Comparison of ENCODE assay signal across 16 cellular contexts in the genomic region with DNA sequence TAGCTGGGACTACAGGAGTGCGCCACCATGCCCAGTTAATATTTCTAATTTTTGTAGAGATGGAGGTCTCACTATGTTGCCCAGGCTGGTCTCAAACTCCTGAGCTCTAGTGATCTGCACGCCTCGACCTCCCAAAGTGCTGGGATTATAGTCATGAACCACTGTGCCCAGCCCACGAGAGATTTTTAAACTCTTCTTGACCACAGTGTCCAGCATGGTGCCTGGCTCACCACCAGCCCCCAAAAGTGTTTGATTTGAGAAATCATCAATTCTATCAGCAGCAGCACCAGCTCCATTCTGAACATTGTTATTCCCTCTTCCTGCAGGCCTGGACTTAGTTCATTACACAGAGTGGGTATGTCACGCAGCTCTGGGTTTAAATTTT. TPM values are rescaled to one million over a fixed set of nuclear protein-coding genes. Genes with fewer than 3 reads are reported as not detected.
DNase-seq lines count a peak whose midpoint lies in the region; ATAC-seq, FAIRE-seq and TF ChIP-seq lines count a peak whose summit lies in the region.
"Had no signal": no experiment of that assay in that cellular context is flagged by ENCODE, and none has a peak within 500 bp of the region (broad histone marks: within the 10 kb centered on the region; RNA-seq: fewer than 3 reads in every experiment).

No MANE protein-coding gene starts in this region.

- CTCF ChIA-PET in HepG2 (lab: Yijun Ruan, JAX; ENCODE audit: low intra/inter-chr PET ratio, low total read pairs): interaction anchor here (3.4 to 4.4 kb wide), 2 partner anchors 94 to 109 kb away, joined by 28 to 54 read pairs; no protein-coding TSS in a partner anchor

- DNase-seq in ELR (ENCODE audit: low read depth) (peak; percentile 28), astrocyte (ENCODE audit: low read depth) (no peak), HepG2 (ENCODE audit: low spot score) (no peak), NCI-H2107 (lab: John Stamatoyannopoulos, UW) (no peak), NCI-H2107 treated with DMSO at 0.1 percent for 48 hours (lab: John Stamatoyannopoulos, UW; ENCODE audit: unreplicated experiment) (no peak), DMS 273 treated with DMSO at 0.1 percent for 48 hours (lab: John Stamatoyannopoulos, UW) (no peak), immature natural killer cell (no peak)
- DNase-seq: activated CD4-positive, alpha-beta T cell treated with anti-CD3 and anti-CD28 coated beads for 48 hours; activated naive CD4-positive, alpha-beta T cell treated with anti-CD3 and anti-CD28 coated beads for 36 hours; DMS53; effector CD4-positive, alpha-beta T cell; Kasumi-1; NCI-H1436; stimulated activated CD4-positive, alpha-beta T cell treated with anti-CD3 and anti-CD28 coated beads, Interleukin-15, amount 100 ng/mL, for 24 hours had no signal

- no peak overlapping the region for H2AFZ ChIP-seq in astrocyte (ENCODE audit: low read depth, low read length)
- H2AFZ ChIP-seq in HepG2 (ENCODE audit: low read length): no peak overlapping the region

- H3K79me2 ChIP-seq in astrocyte (ENCODE audit: insufficient read depth, low read length): peaks cover 30% of the 10 kb centered on the region
- no peaks in the 10 kb centered on the region for H3K79me2 ChIP-seq in HepG2 (ENCODE audit: insufficient read depth, low read length)

- peaks cover 63% of the 10 kb centered on the region for H3K4me1 ChIP-seq in astrocyte (ENCODE audit: insufficient read depth, low read length)
- H3K4me1 ChIP-seq in HepG2 (ENCODE audit: insufficient read depth, low read length): peaks cover 98% of the 10 kb centered on the region
- peaks cover 12 to 51% (median 34%) of the 10 kb centered on the region in 3 donors for H3K4me1 ChIP-seq in skeletal muscle tissue (ENCODE audit: control insufficient read depth in 3 of 3, insufficient read depth in 3 of 3, low read length in 3 of 3)

- H3K27ac ChIP-seq in astrocyte (ENCODE audit: low read depth, low read length): peak overlapping the region; percentile 76
- H3K27ac ChIP-seq in HepG2 (ENCODE audit: extremely low read length, insufficient read depth, low read length): no peak overlapping the region
- peak overlapping the region; percentile 54 for H3K27ac ChIP-seq in skeletal muscle tissue (ENCODE audit: low read depth, low read length)

- H3K36me3 ChIP-seq in astrocyte (ENCODE audit: insufficient read depth, low read length) (peaks cover 3% of the 10 kb centered on the region), HepG2 (replicated peaks in 1 of 2; ENCODE audit: control insufficient read depth in 1 of 2, insufficient read depth in 2 of 2, low read length in 2 of 2) (no peaks in the 10 kb centered on the region), skeletal muscle tissue (ENCODE audit: control insufficient read depth in 3 of 3, insufficient read depth in 3 of 3, low read length in 3 of 3) (no peaks in the 10 kb centered on the region)

- TF ChIP-seq EP300 in HepG2 (IDR thresholded peaks at IDR 0.05; ENCODE audit: low read depth in 2 of 2, low read length in 2 of 2) (no peak), HepG2 (CRISPR knock-in tag; IDR thresholded peaks at IDR 0.05; ENCODE audit: borderline replicate concordance) (no peak)

- H3K9ac ChIP-seq in astrocyte (ENCODE audit: low read length): peak overlapping the region; percentile 48
- no peak overlapping the region for H3K9ac ChIP-seq in HepG2 (ENCODE audit: insufficient read depth, low read depth, low read length)
- no peak overlapping the region for H3K9ac ChIP-seq in skeletal muscle tissue (ENCODE audit: low read depth in 1 of 3, low read length in 3 of 3)

- POLR2A ChIA-PET in HepG2 (lab: Yijun Ruan, JAX): interaction anchor here (1.3 to 5.0 kb wide), 5 partner anchors 24 to 134 kb away, joined by 3 to 33 read pairs (median 6); a partner anchor contains a TSS

- no TSS peak for BruUV-seq in HepG2 (replicated peaks; lab: Mats Ljungman, UMichigan)

- ATAC-seq in HepG2: no peak

- TF ChIP-seq CTCF in astrocyte (IDR thresholded peaks at IDR 0.05; ENCODE audit: insufficient read depth, low read depth, low read length) (no peak), HepG2 (CRISPR knock-in tag; IDR thresholded peaks at IDR 0.05) (no peak)

- no peaks in the 10 kb centered on the region for H3K9me3 ChIP-seq in astrocyte (ENCODE audit: insufficient read depth, low read depth, low read length)
- no peaks in the 10 kb centered on the region for H3K9me3 ChIP-seq in HepG2 (ENCODE audit: low read length)
- no peaks in the 10 kb centered on the region for H3K9me3 ChIP-seq in skeletal muscle tissue (ENCODE audit: control insufficient read depth in 3 of 3, low read length in 3 of 3)
- H3K9me3 ChIP-seq: body of pancreas had no signal

- TF ChIP-seq RAD21 in HepG2 (CRISPR knock-in tag; IDR thresholded peaks at IDR 0.05): no peak

- H3K4me3 Mint-ChIP-seq in astrocyte (ENCODE audit: unreplicated experiment) (no peak overlapping the region), immature natural killer cell (no peak overlapping the region)
- H3K4me3 Mint-ChIP-seq: activated naive CD4-positive, alpha-beta T cell treated with anti-CD3 and anti-CD28 coated beads for 36 hours had no signal

- H3K36me3 Mint-ChIP-seq in astrocyte (ENCODE audit: low read depth, unreplicated experiment) (no peaks in the 10 kb centered on the region), immature natural killer cell (no peaks in the 10 kb centered on the region)

- H3K4me2 ChIP-seq in astrocyte (ENCODE audit: low read length) (peak overlapping the region; percentile 39), HepG2 (ENCODE audit: low read depth, low read length) (peak overlapping the region; percentile 85)

- H3K27me3 ChIP-seq in astrocyte (ENCODE audit: insufficient read depth, low read length) (no peaks in the 10 kb centered on the region), HepG2 (ENCODE audit: control insufficient read depth in 1 of 2, insufficient read depth in 2 of 2, low read length in 2 of 2) (no peaks in the 10 kb centered on the region), skeletal muscle tissue (ENCODE audit: control insufficient read depth in 3 of 3, insufficient read depth in 3 of 3, low read length in 3 of 3) (no peaks in the 10 kb centered on the region)
- H3K27me3 ChIP-seq: body of pancreas had no signal

- H3K27me3 Mint-ChIP-seq in astrocyte (ENCODE audit: low read depth, unreplicated experiment) (no peaks in the 10 kb centered on the region), immature natural killer cell (ENCODE audit: low read depth in 3 of 3) (peaks cover 2 to 6% (median 3%) of the 10 kb centered on the region in 3 donors)

- no peak for FAIRE-seq in astrocyte (lab: Jason Lieb, UNC)
- FAIRE-seq in HepG2 (lab: Jason Lieb, UNC): no peak

- H4K20me1 ChIP-seq in astrocyte (ENCODE audit: insufficient read depth, low read length): peaks cover 9% of the 10 kb centered on the region
- no peaks in the 10 kb centered on the region for H4K20me1 ChIP-seq in HepG2 (ENCODE audit: insufficient read depth, low read length)

- H3K4me1 Mint-ChIP-seq in astrocyte (ENCODE audit: low read depth, unreplicated experiment) (peaks cover 34% of the 10 kb centered on the region), immature natural killer cell (peaks cover 6 to 8% of the 10 kb centered on the region in 2 donors)

- H3K27ac Mint-ChIP-seq in astrocyte (ENCODE audit: unreplicated experiment) (peak overlapping the region; percentile 88), immature natural killer cell (no peak overlapping the region)
- H3K27ac Mint-ChIP-seq: activated naive CD4-positive, alpha-beta T cell treated with anti-CD3 and anti-CD28 coated beads for 36 hours had no signal

- TF ChIP-seq POLR2A in HepG2 (IDR thresholded peaks at IDR 0.05; ENCODE audit: insufficient read depth in 1 of 2, low read depth in 2 of 2, low read length in 2 of 2): 0 out of 4 replicates have a peak, but pooled peaks of 1 of the 2 experiments have one; percentile 2

- in situ Hi-C loops in HepG2 (cut with HindIII; ENCODE audit: extremely low pct_ligation_motif_present, low pct_unique_long_range_greater_than_20kb): loop anchor here (5.0 kb wide), 1 partner anchor 110 kb away; no protein-coding TSS in a partner anchor

- intact Hi-C loops in HepG2 (cut with micrococcal nuclease; ENCODE audit: unreplicated experiment): no loop called here

- 42% methylated on average over 5 of the region's 5 CpGs for WGBS in HepG2 (ENCODE audit: low lambda C conversion rate)

- H3K9me3 Mint-ChIP-seq in astrocyte (ENCODE audit: unreplicated experiment): no peaks in the 10 kb centered on the region
- no peaks in the 10 kb centered on the region for H3K9me3 Mint-ChIP-seq in immature natural killer cell
- H3K9me3 Mint-ChIP-seq: activated naive CD4-positive, alpha-beta T cell treated with anti-CD3 and anti-CD28 coated beads for 36 hours had no signal

- H3K4me3 ChIP-seq in astrocyte (ENCODE audit: insufficient read depth, low read depth, low read length): no peak overlapping the region
- no peak overlapping the region for H3K4me3 ChIP-seq in HepG2 (replicated peaks in 1 of 3; ENCODE audit: insufficient read depth in 1 of 3, low read depth in 2 of 3, low read length in 3 of 3)
- no peak overlapping the region for H3K4me3 ChIP-seq in skeletal muscle tissue (ENCODE audit: low read length in 3 of 3)
- H3K4me3 ChIP-seq: body of pancreas had no signal

RNA-seq across cellular contexts. Expression of a gene that starts 2.4 kb away (rescaled TPM):
- total RNA-seq in astrocyte: 48.2 and 98.9 TPM in 2 replicates
- total RNA-seq in HepG2 (2016; rRNA removed; fragmentation: Illumina TruSeq; extraction: Trizol): 4.2 and 4.5 TPM in 2 replicates
- total RNA-seq in HepG2 (2016; cell fraction: cytosol; rRNA removed; fragmentation: Illumina TruSeq; extraction: Trizol; ENCODE audit: low read depth): 0.61 and 0.88 TPM in 2 replicates
- 3.3 and 4.3 TPM in 2 replicates for total RNA-seq in HepG2 (2016; cell fraction: insoluble cytoplasmic fraction; rRNA removed; fragmentation: Illumina TruSeq; extraction: Trizol)
- total RNA-seq in HepG2 (2016; cell fraction: membrane; rRNA removed; fragmentation: Illumina TruSeq; extraction: Trizol): 2.1 and 2.3 TPM in 2 replicates
- 4.3 and 4.5 TPM in 2 replicates for total RNA-seq in HepG2 (2016; cell fraction: nucleus; rRNA removed; fragmentation: Illumina TruSeq; extraction: Trizol)
- 46.4 and 52.3 TPM in 2 replicates for polyA plus RNA-seq in HepG2 (2011; rRNA removed)
- 39.7 and 45.8 TPM in 2 replicates for polyA plus RNA-seq in HepG2 (2011; cell fraction: cytosol; rRNA removed)
- polyA plus RNA-seq in HepG2 (2011; cell fraction: nucleus; rRNA removed): 48.4 and 54.8 TPM in 2 replicates
- 14.4 and 32.4 TPM in 2 replicates for polyA plus RNA-seq in HepG2 (2012)
- 1.5 and 1.8 TPM in 2 replicates for polyA plus RNA-seq in HepG2 (2016; cell fraction: cytosol; fragmentation: Illumina TruSeq; extraction: Trizol; ENCODE audit: low read depth)
- 5.3 and 7.5 TPM in 2 replicates for polyA plus RNA-seq in HepG2 (2016; cell fraction: insoluble cytoplasmic fraction; fragmentation: Illumina TruSeq; extraction: Trizol; ENCODE audit: low read depth)
- polyA plus RNA-seq in HepG2 (2016; cell fraction: membrane; fragmentation: Illumina TruSeq; extraction: Trizol; ENCODE audit: low read depth): 2.5 TPM in 2 replicates
- polyA plus RNA-seq in HepG2 (2016; cell fraction: nucleus; fragmentation: Illumina TruSeq; extraction: Trizol; ENCODE audit: insufficient read depth, low read depth): 7.7 and 9.8 TPM in 2 replicates
- polyA minus RNA-seq in HepG2 (2011; rRNA and poly(A)+ RNA removed; ENCODE audit: low replicate concordance): 39.1 and 112 TPM in 2 replicates
- 43.5 and 48.8 TPM in 2 replicates for polyA minus RNA-seq in HepG2 (2011; cell fraction: cytosol; rRNA and poly(A)+ RNA removed)
- 26.7 and 32.2 TPM in 2 replicates for polyA minus RNA-seq in HepG2 (2011; cell fraction: nucleus; rRNA and poly(A)+ RNA removed)
- total RNA-seq in skeletal muscle tissue: 7.3 TPM
- not detected for polyA plus RNA-seq in immature natural killer cell
- total RNA-seq: activated naive CD4-positive, alpha-beta T cell treated with anti-CD3 and anti-CD28 coated beads for 36 hours had no signal
